ENCODE assay signal across 1 cellular context in the genomic region with DNA sequence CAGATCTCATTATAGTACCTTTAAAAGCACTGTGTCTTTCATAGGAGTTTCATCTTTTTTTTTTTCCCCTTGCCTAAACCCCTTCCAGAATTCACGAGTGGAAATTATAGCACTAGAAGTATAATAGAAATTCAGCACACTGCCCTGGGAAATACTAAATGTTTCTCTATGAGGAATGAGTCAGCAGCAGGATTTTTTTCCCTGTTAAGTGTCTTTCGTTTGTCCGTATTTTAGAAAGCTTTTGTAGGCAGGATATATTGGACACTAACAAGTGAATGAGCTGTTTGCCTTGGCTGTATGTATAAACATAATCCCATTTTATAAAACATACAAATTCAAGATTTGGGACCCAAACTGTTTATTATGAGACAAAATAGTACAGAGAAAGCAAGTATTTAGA.
TF ChIP-seq lines count a peak whose summit lies in the region.

No MANE protein-coding gene starts in this region.

TF ChIP-seq in HepG2, 621 proteins besides CTCF, POLR2A, EP300 and RAD21:
- TF ChIP-seq, protein P1, sequence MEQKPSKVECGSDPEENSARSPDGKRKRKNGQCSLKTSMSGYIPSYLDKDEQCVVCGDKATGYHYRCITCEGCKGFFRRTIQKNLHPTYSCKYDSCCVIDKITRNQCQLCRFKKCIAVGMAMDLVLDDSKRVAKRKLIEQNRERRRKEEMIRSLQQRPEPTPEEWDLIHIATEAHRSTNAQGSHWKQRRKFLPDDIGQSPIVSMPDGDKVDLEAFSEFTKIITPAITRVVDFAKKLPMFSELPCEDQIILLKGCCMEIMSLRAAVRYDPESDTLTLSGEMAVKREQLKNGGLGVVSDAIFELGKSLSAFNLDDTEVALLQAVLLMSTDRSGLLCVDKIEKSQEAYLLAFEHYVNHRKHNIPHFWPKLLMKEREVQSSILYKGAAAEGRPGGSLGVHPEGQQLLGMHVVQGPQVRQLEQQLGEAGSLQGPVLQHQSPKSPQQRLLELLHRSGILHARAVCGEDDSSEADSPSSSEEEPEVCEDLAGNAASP (CRISPR knock-in tag; IDR thresholded peaks at IDR 0.05; ENCODE audit: borderline replicate concordance) = no peak
- no peak for TF ChIP-seq SNAI1 (CRISPR knock-in tag; IDR thresholded peaks at IDR 0.05; ENCODE audit: borderline replicate concordance)
- no peak for TF ChIP-seq TAF1 (CRISPR knock-in tag; IDR thresholded peaks at IDR 0.05)
- TF ChIP-seq, protein P2, sequence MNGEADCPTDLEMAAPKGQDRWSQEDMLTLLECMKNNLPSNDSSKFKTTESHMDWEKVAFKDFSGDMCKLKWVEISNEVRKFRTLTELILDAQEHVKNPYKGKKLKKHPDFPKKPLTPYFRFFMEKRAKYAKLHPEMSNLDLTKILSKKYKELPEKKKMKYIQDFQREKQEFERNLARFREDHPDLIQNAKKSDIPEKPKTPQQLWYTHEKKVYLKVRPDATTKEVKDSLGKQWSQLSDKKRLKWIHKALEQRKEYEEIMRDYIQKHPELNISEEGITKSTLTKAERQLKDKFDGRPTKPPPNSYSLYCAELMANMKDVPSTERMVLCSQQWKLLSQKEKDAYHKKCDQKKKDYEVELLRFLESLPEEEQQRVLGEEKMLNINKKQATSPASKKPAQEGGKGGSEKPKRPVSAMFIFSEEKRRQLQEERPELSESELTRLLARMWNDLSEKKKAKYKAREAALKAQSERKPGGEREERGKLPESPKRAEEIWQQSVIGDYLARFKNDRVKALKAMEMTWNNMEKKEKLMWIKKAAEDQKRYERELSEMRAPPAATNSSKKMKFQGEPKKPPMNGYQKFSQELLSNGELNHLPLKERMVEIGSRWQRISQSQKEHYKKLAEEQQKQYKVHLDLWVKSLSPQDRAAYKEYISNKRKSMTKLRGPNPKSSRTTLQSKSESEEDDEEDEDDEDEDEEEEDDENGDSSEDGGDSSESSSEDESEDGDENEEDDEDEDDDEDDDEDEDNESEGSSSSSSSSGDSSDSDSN (CRISPR knock-in tag; IDR thresholded peaks at IDR 0.05) = no peak
- no peak for TF ChIP-seq TGIF2 (CRISPR knock-in tag; IDR thresholded peaks at IDR 0.05)
- TF ChIP-seq ATF7 (IDR thresholded peaks at IDR 0.05) = no peak
- TF ChIP-seq ATF7 (CRISPR knock-in tag; IDR thresholded peaks at IDR 0.05) = no peak
- no peak for TF ChIP-seq PCBP1 (IDR thresholded peaks at IDR 0.05; ENCODE audit: borderline replicate concordance, low read depth, low read length)
